In genomic region chr5:149152317-149152746, GRCh38 we compare ENCODE assay signal across 15 cellular contexts. TPM values are rescaled to one million over a fixed set of nuclear protein-coding genes. Genes with fewer than 3 reads are reported as not detected.
DNase-seq lines count a peak whose midpoint lies in the region; FAIRE-seq and TF ChIP-seq lines count a peak whose summit lies in the region.
"Had no signal": no experiment of that assay in that cellular context is flagged by ENCODE, and none has a peak within 500 bp of the region (broad histone marks: within the 10 kb centered on the region; RNA-seq: fewer than 3 reads in every experiment).

No MANE protein-coding gene starts in this region.

- H3K4me3 ChIP-seq in MG63 (no peak overlapping the region), endothelial cell of umbilical vein (replicated peaks in 1 of 3; ENCODE audit: insufficient read depth in 1 of 3, low read depth in 1 of 3, low read length in 3 of 3) (no peak overlapping the region), mesodermal cell (ENCODE audit: extremely low read depth, insufficient read depth, low read length, poor library complexity, severe bottlenecking) (no peak overlapping the region)
- H3K4me3 ChIP-seq: gastroesophageal sphincter, sigmoid colon, SJCRH30 had no signal

- H4K20me1 ChIP-seq in endothelial cell of umbilical vein (replicated peaks; ENCODE audit: control insufficient read depth, extremely low read depth, insufficient read depth, low read length): no peaks in the 10 kb centered on the region

- WGBS in mesodermal cell (ENCODE audit: insufficient coverage in 2 of 2), 2 experiments: 78 to 79% methylated on average over 2 of the region's 2 CpGs

- H3K9me3 Mint-ChIP-seq in progenitor cell of endocrine pancreas (ENCODE audit: low read depth): no peaks in the 10 kb centered on the region
- H3K9me3 Mint-ChIP-seq: activated T-helper 17 cell treated with anti-CD3 and anti-CD28 coated beads, Interleukin-2, amount 50 U/mL, for 72 hours; CD4-positive, CD25-positive, alpha-beta regulatory T cell had no signal

- H3K79me2 ChIP-seq in endothelial cell of umbilical vein (ENCODE audit: control insufficient read depth, insufficient read depth, low read length): peaks cover 35% of the 10 kb centered on the region

- H3K4me1 ChIP-seq in endothelial cell of umbilical vein (ENCODE audit: control insufficient read depth, extremely low read depth, insufficient read depth, low read length): peaks cover 42% of the 10 kb centered on the region
- H3K4me1 ChIP-seq in mesodermal cell (ENCODE audit: control insufficient read depth, insufficient read depth, low read length, poor library complexity, severe bottlenecking): peaks cover 12% of the 10 kb centered on the region
- H3K4me1 ChIP-seq: sigmoid colon had no signal

- H3K27me3 ChIP-seq in MG63 (no peaks in the 10 kb centered on the region), endothelial cell of umbilical vein (ENCODE audit: control insufficient read depth in 2 of 2, insufficient read depth in 2 of 2, low read length in 2 of 2) (no peaks in the 10 kb centered on the region)
- H3K27me3 ChIP-seq: gastroesophageal sphincter, sigmoid colon had no signal

- H3K36me3 ChIP-seq in MG63 (no peaks in the 10 kb centered on the region), endothelial cell of umbilical vein (ENCODE audit: control insufficient read depth in 2 of 2, extremely low read depth in 1 of 2, insufficient read depth in 2 of 2, low read length in 2 of 2) (no peaks in the 10 kb centered on the region), mesodermal cell (ENCODE audit: control insufficient read depth, insufficient read depth, low read length) (no peaks in the 10 kb centered on the region)
- H3K36me3 ChIP-seq: gastroesophageal sphincter, sigmoid colon, SJCRH30 had no signal

- CTCF ChIA-PET in endothelial cell of umbilical vein (lab: Charles Lee): interaction anchor here (0.7 to 2.7 kb wide), 6 partner anchors 9 to 77 kb away, joined by 3 to 30 read pairs (median 4); partner anchors contain the start of gene ABLIM3

- H3K27ac ChIP-seq in endothelial cell of umbilical vein (ENCODE audit: insufficient read depth, low read depth, low read length) (peak overlapping the region; percentile 86), mesodermal cell (ENCODE audit: low read depth, low read length, severe bottlenecking) (peak overlapping the region; percentile 46), caudate nucleus (ENCODE audit: low read depth, low read length) (no peak overlapping the region)
- H3K27ac ChIP-seq: SJCRH30 had no signal

- TF ChIP-seq CTCF in endothelial cell of umbilical vein (IDR thresholded peaks at IDR 0.05; ENCODE audit: extremely low read depth in 1 of 2, insufficient read depth in 1 of 2, low read depth in 1 of 2, low read length in 2 of 2): no peak
- no peak for TF ChIP-seq CTCF in progenitor cell of endocrine pancreas (IDR thresholded peaks at IDR 0.05; ENCODE audit: unreplicated experiment)

- intact Hi-C loops in endothelial cell of umbilical vein (cut with micrococcal nuclease): loop anchor here (1.0 kb wide), 1 partner anchor 60 kb away; no protein-coding TSS in a partner anchor

- peak overlapping the region; percentile 61 for H3K4me2 ChIP-seq in endothelial cell of umbilical vein (ENCODE audit: insufficient read depth, low read length)

- no peak overlapping the region for H3K4me3 Mint-ChIP-seq in progenitor cell of endocrine pancreas (ENCODE audit: low read depth)
- H3K4me3 Mint-ChIP-seq: activated T-helper 17 cell treated with anti-CD3 and anti-CD28 coated beads, Interleukin-2, amount 50 U/mL, for 72 hours; CD4-positive, CD25-positive, alpha-beta regulatory T cell had no signal

- H3K9me3 ChIP-seq in MG63: peaks cover 1% of the 10 kb centered on the region; the same call in 1 of the 2 replicates
- H3K9me3 ChIP-seq in endothelial cell of umbilical vein (replicated peaks; ENCODE audit: control insufficient read depth, insufficient read depth, low read length): no peaks in the 10 kb centered on the region
- no peaks in the 10 kb centered on the region for H3K9me3 ChIP-seq in mesodermal cell (ENCODE audit: control insufficient read depth, low read length)
- H3K9me3 ChIP-seq: gastroesophageal sphincter, sigmoid colon had no signal

- peaks cover 3% of the 10 kb centered on the region for H3K4me1 Mint-ChIP-seq in progenitor cell of endocrine pancreas (ENCODE audit: low read depth)
- H3K4me1 Mint-ChIP-seq: activated T-helper 17 cell treated with anti-CD3 and anti-CD28 coated beads, Interleukin-2, amount 50 U/mL, for 72 hours; CD4-positive, CD25-positive, alpha-beta regulatory T cell had no signal

- no peaks in the 10 kb centered on the region for H3K9me1 ChIP-seq in endothelial cell of umbilical vein (replicated peaks; ENCODE audit: control insufficient read depth, extremely low read depth, insufficient read depth, low read length)

- POLR2A ChIA-PET in endothelial cell of umbilical vein (lab: Charles Lee): no interaction called here

- FAIRE-seq in endothelial cell of umbilical vein (lab: Jason Lieb, UNC): peak; percentile 88

- BruUV-seq in endothelial cell of umbilical vein (replicated peaks; lab: Mats Ljungman, UMichigan): no TSS peak

- H3K36me3 Mint-ChIP-seq in progenitor cell of endocrine pancreas (ENCODE audit: insufficient read depth): no peaks in the 10 kb centered on the region
- H3K36me3 Mint-ChIP-seq: CD4-positive, CD25-positive, alpha-beta regulatory T cell had no signal

- H2AFZ ChIP-seq in endothelial cell of umbilical vein (ENCODE audit: low read depth, low read length): peak overlapping the region; percentile 64

- peak overlapping the region; percentile 46 for H3K9ac ChIP-seq in endothelial cell of umbilical vein (replicated peaks; ENCODE audit: extremely low read depth, insufficient read depth, low read length)

- no peak for TF ChIP-seq POLR2A in endothelial cell of umbilical vein (IDR thresholded peaks at IDR 0.05; ENCODE audit: low read depth, low read length)

- H3K27me3 Mint-ChIP-seq in progenitor cell of endocrine pancreas: no peaks in the 10 kb centered on the region

- dilution Hi-C loops in endothelial cell of umbilical vein (cut with MboI; ENCODE audit: extremely low pct_ligation_motif_present, low sequenced_read_pairs): no loop called here

- DNase-seq in DMS53 (lab: John Stamatoyannopoulos, UW): peak; percentile 84
- peak; percentile 47 for DNase-seq in MG63
- DNase-seq in endothelial cell of umbilical vein (ENCODE audit: low read depth, low spot score): peak; percentile 80
- DNase-seq in activated gamma-delta T cell treated with Interleukin-2 at 50 U/mL for 16 hours: no peak
- DNase-seq in progenitor cell of endocrine pancreas (ENCODE audit: low spot score, unreplicated experiment): no peak
- no peak for DNase-seq in caudate nucleus (lab: John Stamatoyannopoulos, UW)
- no peak for DNase-seq in stimulated activated CD4-positive, alpha-beta T cell treated with anti-CD3 and anti-CD28 coated beads, Interleukin-2, amount 100 ng/mL, for 24 hours
- DNase-seq: CD4-positive, CD25-positive, alpha-beta regulatory T cell; cerebellar nuclear complex; NCI-H226; sigmoid colon; SJCRH30 had no signal

- no peak overlapping the region for H3K27ac Mint-ChIP-seq in progenitor cell of endocrine pancreas
- H3K27ac Mint-ChIP-seq: activated T-helper 17 cell treated with anti-CD3 and anti-CD28 coated beads, Interleukin-2, amount 50 U/mL, for 72 hours; CD4-positive, CD25-positive, alpha-beta regulatory T cell had no signal

TF ChIP-seq in endothelial cell of umbilical vein, 7 proteins besides CTCF, POLR2A, EP300 and RAD21:
- peak; percentile 82 for TF ChIP-seq JUN (IDR thresholded peaks at IDR 0.05; ENCODE audit: borderline replicate concordance, insufficient read depth, insufficient read length, low read depth)
- peak; percentile 29 for TF ChIP-seq FOS (IDR thresholded peaks at IDR 0.05; ENCODE audit: borderline replicate concordance, insufficient read depth, low read length)
- no peak for TF ChIP-seq MAX (IDR thresholded peaks at IDR 0.05; ENCODE audit: insufficient read depth, insufficient read length)
- peak; percentile 29 for TF ChIP-seq POLR2AphosphoS5 (IDR thresholded peaks at IDR 0.05; ENCODE audit: insufficient read depth, low read depth, low read length)
- no peak for TF ChIP-seq EZH2 (IDR thresholded peaks at IDR 0.05; ENCODE audit: borderline replicate concordance, low read depth, low read length, severe bottlenecking)
- TF ChIP-seq MYC (IDR thresholded peaks at IDR 0.05; ENCODE audit: low read depth, low read length): peak; percentile 73
- no peak for TF ChIP-seq GATA2 (IDR thresholded peaks at IDR 0.05; ENCODE audit: insufficient read depth, insufficient read length, low read depth, low read length)

RNA-seq across cellular contexts. Expression of gene ABLIM3, which starts 11.0 kb away (rescaled TPM):
- total RNA-seq in MG63 (2014; rRNA removed; shearing (Covaris generic); ENCODE audit: low replicate concordance): 3.8 and 8.6 TPM in 2 replicates
- total RNA-seq in endothelial cell of umbilical vein: 25.7 and 42.1 TPM in 2 replicates
- 14.9 and 16.7 TPM in 2 replicates for polyA plus RNA-seq in endothelial cell of umbilical vein
- 18.4 and 19.1 TPM in 2 replicates for polyA plus RNA-seq in endothelial cell of umbilical vein (2011; cell fraction: cytosol; rRNA removed)
- 50.3 and 58.4 TPM in 2 replicates for polyA plus RNA-seq in endothelial cell of umbilical vein (2011; cell fraction: nucleus; rRNA removed)
- 26.0 and 29.4 TPM in 2 replicates for polyA plus RNA-seq in endothelial cell of umbilical vein (2012)
- polyA minus RNA-seq in endothelial cell of umbilical vein: 33.8 and 34.6 TPM in 2 replicates
- 0.31 TPM for polyA minus RNA-seq in endothelial cell of umbilical vein (2011; cell fraction: cytosol; rRNA and poly(A)+ RNA removed)
- polyA minus RNA-seq in endothelial cell of umbilical vein (2011; cell fraction: nucleus; rRNA and poly(A)+ RNA removed): 29.8 and 34.3 TPM in 2 replicates
- polyA plus RNA-seq in mesodermal cell (2013, experiment 1 of 2): 3.6 TPM
- polyA plus RNA-seq in mesodermal cell (2013, experiment 2 of 2): 3.3 TPM
- total RNA-seq in progenitor cell of endocrine pancreas: 0.27 and 0.48 TPM in 2 replicates

Comparison
In these comparisons a context has a peak if more than half of its experiments do, and no peak if none do; other contexts are left out.
1. DNase-seq: peak in DMS53 (single experiment), MG63 (single experiment) and endothelial cell of umbilical vein (single experiment); none in activated gamma-delta T cell treated with Interleukin-2 at 50 U/mL for 16 hours (single experiment), progenitor cell of endocrine pancreas (single experiment), caudate nucleus (0 of 61) and stimulated activated CD4-positive, alpha-beta T cell treated with anti-CD3 and anti-CD28 coated beads, Interleukin-2, amount 100 ng/mL, for 24 hours (0 of 2).